8 cellular contexts compared by ENCODE assay signal in genomic region chr2:135709992-135710391, GRCh38. TPM values are rescaled to one million over a fixed set of nuclear protein-coding genes. Genes with fewer than 3 reads are reported as not detected.
DNase-seq lines count a peak whose midpoint lies in the region; FAIRE-seq and TF ChIP-seq lines count a peak whose summit lies in the region.

No MANE protein-coding gene starts in this region.

- CTCF ChIA-PET in AG04450 (lab: Charles Lee) = interaction anchor here (0.6 to 6.6 kb wide), 26 partner anchors 8 to 759 kb away, joined by 3 to 125 read pairs (median 4); no protein-coding TSS in a partner anchor

- H3K4me3 ChIP-seq in AG04450 (ENCODE audit: low read depth, low read length) (no peak overlapping the region), LNCaP clone FGC (ENCODE audit: low read depth, low read length) (no peak overlapping the region), brain microvascular endothelial cell (ENCODE audit: low read depth, low read length) (no peak overlapping the region)

- no peak overlapping the region for H3K27ac ChIP-seq in AG04450 (ENCODE audit: low read depth, low read length)
- H3K27ac ChIP-seq in brain microvascular endothelial cell = no peak overlapping the region

- POLR2A ChIA-PET in AG04450 (lab: Yijun Ruan, JAX) = interaction anchor here (0.6 kb wide), 1 partner anchor 338 kb away, joined by 6 read pairs; no protein-coding TSS in a partner anchor

- in situ Hi-C loops in brain microvascular endothelial cell (cut with HindIII; ENCODE audit: low pct_ligation_motif_present, low sequenced_read_pairs) = no loop called here

- H3K9me3 ChIP-seq in AG04450 (ENCODE audit: control insufficient read depth, insufficient read depth, low read length) = no peaks in the 10 kb centered on the region

- DNase-seq in AG04450 (ENCODE audit: low read depth, low spot score) = no peak
- DNase-seq in GM18507 (ENCODE audit: extremely low spot score, insufficient read length, low read depth) = peak; percentile 43
- no peak for DNase-seq in LNCaP clone FGC (ENCODE audit: low read depth)
- peak; percentile 60 for DNase-seq in UCSD-AML1 (lab: John Stamatoyannopoulos, UW; ENCODE audit: unreplicated experiment)
- DNase-seq in brain microvascular endothelial cell = peak; percentile 53
- DNase-seq in inferior parietal cortex (ENCODE audit: extremely low spot score) = peak; percentile 85
- DNase-seq in stimulated activated CD4-positive, alpha-beta T cell treated with anti-CD3 and anti-CD28 coated beads, Interleukin-1b, Interleukin-23, amount 100 ng/mL, for 24 hours (ENCODE audit: low read depth in 4 of 4, low spot score in 1 of 4) = peak; percentile 30 to 52 (median 46)
- DNase-seq in mesenteric fat pad (ENCODE audit: low spot score) = no peak

- H3K27me3 ChIP-seq in AG04450 (ENCODE audit: control insufficient read depth, insufficient read depth, low read length) = no peaks in the 10 kb centered on the region
- H3K27me3 ChIP-seq in brain microvascular endothelial cell (replicated peaks) = no peaks in the 10 kb centered on the region

- peak; percentile 94 for TF ChIP-seq CTCF in AG04450 (IDR thresholded peaks at IDR 0.05; ENCODE audit: low read depth, low read length)
- peak; percentile 95 for TF ChIP-seq CTCF in LNCaP clone FGC (IDR thresholded peaks at IDR 0.05; ENCODE audit: control insufficient read depth, extremely low read depth, insufficient read depth)
- peak; percentile 96 for TF ChIP-seq CTCF in brain microvascular endothelial cell (IDR thresholded peaks at IDR 0.05; ENCODE audit: low read depth, low read length, missing control alignments)

- FAIRE-seq in GM18507 (lab: Jason Lieb, UNC) = peak; percentile 79

- H3K36me3 ChIP-seq in brain microvascular endothelial cell (replicated peaks) = peaks cover 2% of the 10 kb centered on the region

RNA-seq across cellular contexts. Expression of gene UBXN4, which starts 31.7 kb away (rescaled TPM):
- polyA plus RNA-seq in AG04450 (2011; rRNA removed) = 92.0 and 141 TPM in 2 replicates
- 45.4 and 76.6 TPM in 2 replicates for polyA minus RNA-seq in AG04450 (2011; rRNA and poly(A)+ RNA removed)
- total RNA-seq in mesenteric fat pad = 98.3 TPM

Comparison
In these comparisons a context has a peak if more than half of its experiments do, and no peak if none do; other contexts are left out.
1. DNase-seq: peak in GM18507 (single experiment), UCSD-AML1 (single experiment), brain microvascular endothelial cell (single experiment), inferior parietal cortex (single experiment) and stimulated activated CD4-positive, alpha-beta T cell treated with anti-CD3 and anti-CD28 coated beads, Interleukin-1b, Interleukin-23, amount 100 ng/mL, for 24 hours (4 of 4); none in AG04450 (single experiment), LNCaP clone FGC (single experiment) and mesenteric fat pad (single experiment).
2. Peak in every context shown above with its lines, with median percentiles within 50 percentile points of each other: CTCF ChIP-seq.